Comparison of ENCODE assay signal across 13 cellular contexts in the genomic region with DNA sequence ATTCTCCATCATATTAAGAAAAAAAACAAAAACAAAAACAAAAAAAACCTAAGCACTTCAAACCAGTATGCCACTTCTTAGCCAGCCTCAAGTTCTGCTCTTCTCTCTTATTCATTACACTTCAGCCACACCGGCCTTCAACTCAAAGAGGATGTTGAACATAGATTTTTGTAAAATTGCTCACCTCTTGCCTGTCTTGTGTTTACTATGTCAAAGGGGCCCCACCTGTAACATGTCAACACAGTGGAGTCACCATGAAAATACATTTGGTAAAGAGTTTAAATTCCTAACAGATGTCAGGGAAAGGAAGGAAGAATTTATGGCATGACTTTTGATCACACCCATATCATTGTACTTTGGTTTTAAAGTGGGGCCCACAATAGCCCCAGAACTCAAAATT.
DNase-seq lines count a peak whose midpoint lies in the region; ATAC-seq and TF ChIP-seq lines count a peak whose summit lies in the region.
"Had no signal": no experiment of that assay in that cellular context is flagged by ENCODE, and none has a peak within 500 bp of the region (broad histone marks: within the 10 kb centered on the region; RNA-seq: fewer than 3 reads in every experiment).

No MANE protein-coding gene starts in this region.

- no peak for DNase-seq in RWPE2 (ENCODE audit: low spot score)
- no peak for DNase-seq in epithelial cell of prostate (ENCODE audit: low read depth, low spot score)
- peak; percentile 2 to 41 for DNase-seq in foreskin fibroblast
- DNase-seq in GM23248, result no peak
- no peak for DNase-seq in left lung
- no peak for DNase-seq in substantia nigra (lab: John Stamatoyannopoulos, UW)
- no peak for DNase-seq in activated naive CD4-positive, alpha-beta T cell (lab: John Stamatoyannopoulos, UW)
- DNase-seq: AML-193; Caco-2; CD4-positive, alpha-beta T cell had no signal

- H3K4me3 ChIP-seq in RWPE2 (ENCODE audit: severe bottlenecking), result no peak overlapping the region
- no peak overlapping the region for H3K4me3 ChIP-seq in foreskin fibroblast (ENCODE audit: low read depth in 1 of 2, low read length in 2 of 2)
- H3K4me3 ChIP-seq in GM23248, result no peak overlapping the region
- no peak overlapping the region for H3K4me3 ChIP-seq in left lung
- H3K4me3 ChIP-seq: HAP-1 had no signal

- ATAC-seq in RWPE2 (ENCODE audit: low read depth) (peak; percentile 33; the same call in 1 of the 3 replicates), left lung (no peak)
- ATAC-seq: HepG2 had no signal

- H3K27ac ChIP-seq in RWPE2 (ENCODE audit: poor library complexity, severe bottlenecking) (no peak overlapping the region), epithelial cell of prostate (peak overlapping the region; percentile 58), GM23248 (no peak overlapping the region), left lung (no peak overlapping the region), substantia nigra (ENCODE audit: low read depth, low read length, poor library complexity, severe bottlenecking) (no peak overlapping the region)
- H3K27ac ChIP-seq: C4-2B had no signal

- no peak overlapping the region for H3K9ac ChIP-seq in GM23248

- no peaks in the 10 kb centered on the region for H3K9me2 ChIP-seq in GM23248 (ENCODE audit: insufficient read depth)

- no peaks in the 10 kb centered on the region for H4K20me1 ChIP-seq in GM23248 (ENCODE audit: insufficient read depth)

- H3F3A ChIP-seq in GM23248 (ENCODE audit: insufficient read depth), result no peaks in the 10 kb centered on the region

- no peak overlapping the region for H2AFZ ChIP-seq in GM23248

- no peaks in the 10 kb centered on the region for H3K27me3 ChIP-seq in RWPE2 (ENCODE audit: insufficient read depth, poor library complexity, severe bottlenecking)
- no peaks in the 10 kb centered on the region for H3K27me3 ChIP-seq in GM23248 (replicated peaks; ENCODE audit: insufficient read depth)
- no peaks in the 10 kb centered on the region for H3K27me3 ChIP-seq in left lung

- TF ChIP-seq CTCF in RWPE2 (IDR thresholded peaks at IDR 0.05; ENCODE audit: poor library complexity, severe bottlenecking) (no peak), foreskin fibroblast (IDR thresholded peaks at IDR 0.05; ENCODE audit: low read depth, low read length) (no peak), left lung (IDR thresholded peaks at IDR 0.05) (no peak)

- H3K9me3 ChIP-seq in RWPE2 (ENCODE audit: severe bottlenecking), result no peaks in the 10 kb centered on the region
- H3K9me3 ChIP-seq in GM23248 (ENCODE audit: low read depth), result no peaks in the 10 kb centered on the region
- H3K9me3 ChIP-seq in left lung, result peaks cover 0 to 4% of the 10 kb centered on the region in 2 donors
- H3K9me3 ChIP-seq: Caco-2, HAP-1 had no signal

- H3K4me1 ChIP-seq in RWPE2 (ENCODE audit: insufficient read depth, poor library complexity, severe bottlenecking) (no peaks in the 10 kb centered on the region), GM23248 (ENCODE audit: insufficient read depth) (no peaks in the 10 kb centered on the region), left lung (no peaks in the 10 kb centered on the region)
- H3K4me1 ChIP-seq: Caco-2, HAP-1 had no signal

- no peak overlapping the region for H3K4me2 ChIP-seq in GM23248 (ENCODE audit: unreplicated experiment)

- in situ Hi-C loops in GM23248 (cut with MboI), result no loop called here

- intact Hi-C loops in left lung (cut with DNase I), result no loop called here

- no peaks in the 10 kb centered on the region for H3K79me2 ChIP-seq in GM23248 (ENCODE audit: insufficient read depth)

- WGBS in GM23248 (ENCODE audit: low coverage in 1 of 2, low lambda C conversion rate in 2 of 2, missing lambda C conversion rate in 2 of 2), 2 experiments, result 29 to 45% methylated on average over 1 of the region's 1 CpG

- H3K36me3 ChIP-seq in RWPE2 (ENCODE audit: low read depth) (no peaks in the 10 kb centered on the region), GM23248 (ENCODE audit: low read depth) (no peaks in the 10 kb centered on the region), left lung (no peaks in the 10 kb centered on the region)
- H3K36me3 ChIP-seq: HAP-1 had no signal

Comparison
In these comparisons a context has a peak if more than half of its experiments do, and no peak if none do; other contexts are left out.
1. DNase-seq: peak in foreskin fibroblast (2 of 2); none in RWPE2 (single experiment), epithelial cell of prostate (single experiment), GM23248 (single experiment), left lung (0 of 2), substantia nigra (0 of 49) and activated naive CD4-positive, alpha-beta T cell (0 of 4).